Comparison of ENCODE assay signal across 1 cellular context in genomic region chr12:69751476-69751875, GRCh38.
TF ChIP-seq lines count a peak whose summit lies in the region.

No MANE protein-coding gene starts in this region.

TF ChIP-seq in GM12878, 131 proteins besides CTCF, POLR2A, EP300 and RAD21 (continued from another document):
- TF ChIP-seq CUX1 (IDR thresholded peaks at IDR 0.05; ENCODE audit: insufficient replicate concordance, low read depth, low read length) (no peak), NKRF (conservative IDR thresholded peaks at IDR 0.05) (no peak), LARP7 (IDR thresholded peaks at IDR 0.05) (no peak), RBBP5 (conservative IDR thresholded peaks at IDR 0.05) (no peak), REST (IDR thresholded peaks at IDR 0.05; ENCODE audit: low read depth, low read length) (no peak), SMARCA5 (IDR thresholded peaks at IDR 0.05) (no peak), FOS (IDR thresholded peaks at IDR 0.05; ENCODE audit: borderline replicate concordance, extremely low read depth, insufficient read length) (no peak), CBFB (IDR thresholded peaks at IDR 0.05; ENCODE audit: low read depth) (no peak), PBX3 (IDR thresholded peaks at IDR 0.05; ENCODE audit: insufficient replicate concordance, low read depth, low read length) (no peak), TCF3 (IDR thresholded peaks at IDR 0.05; ENCODE audit: borderline replicate concordance, insufficient read depth, low read depth, low read length) (no peak), DPF2 (IDR thresholded peaks at IDR 0.05) (no peak), PAX8 (IDR thresholded peaks at IDR 0.05) (no peak), SMC3 (IDR thresholded peaks at IDR 0.05; ENCODE audit: borderline replicate concordance, low read length) (no peak), ATF3 (IDR thresholded peaks at IDR 0.05; ENCODE audit: borderline replicate concordance, extremely low read depth, low read depth, low read length) (no peak), RFX5 (IDR thresholded peaks at IDR 0.05; ENCODE audit: low read depth, low read length) (no peak)
